In the genomic region with DNA sequence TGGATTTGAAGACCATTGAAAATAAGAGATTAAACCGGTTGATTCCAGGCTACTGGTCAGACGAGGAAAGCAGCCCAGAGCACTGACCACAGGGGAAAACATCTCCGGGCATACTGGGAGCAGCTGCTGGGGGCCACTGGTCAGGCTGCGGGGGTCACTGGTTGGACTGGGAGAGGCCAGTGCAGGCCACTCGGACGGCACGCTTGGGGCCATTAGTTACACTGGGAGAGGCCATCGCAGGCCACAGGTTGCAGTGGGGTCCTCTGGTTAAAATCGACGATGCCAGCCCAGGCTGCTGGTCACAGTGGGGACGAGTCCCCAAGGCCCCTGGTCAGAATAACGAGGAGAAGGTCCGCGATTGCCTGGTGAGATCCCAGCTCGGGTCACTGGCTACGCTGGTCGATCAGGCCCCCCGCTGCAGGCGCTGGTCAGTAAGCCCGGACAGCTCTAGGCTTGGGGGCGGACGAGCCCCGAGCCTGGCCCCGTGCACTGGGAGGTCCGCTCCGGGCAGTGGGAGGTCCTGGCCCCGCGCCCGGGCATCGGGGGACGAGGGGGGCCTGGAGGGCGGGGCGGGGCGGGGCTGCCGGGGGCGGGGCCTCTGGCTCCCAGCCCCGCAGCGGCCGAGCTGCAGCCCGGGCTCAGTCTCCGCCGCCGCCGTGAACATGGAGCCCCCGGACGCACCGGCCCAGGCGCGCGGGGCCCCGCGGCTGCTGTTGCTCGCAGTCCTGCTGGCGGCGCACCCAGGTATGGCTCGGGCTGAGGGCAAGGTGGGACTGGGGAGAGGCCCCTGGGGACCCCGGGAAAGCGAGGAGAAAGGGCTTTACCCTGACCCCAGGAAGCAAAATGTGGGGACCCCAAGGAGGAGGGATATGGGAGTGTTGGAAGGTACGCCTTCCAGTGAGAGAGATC, we compare ENCODE assay signal across 8 cellular contexts. TPM values are rescaled to one million over a fixed set of nuclear protein-coding genes. Genes with fewer than 3 reads are reported as not detected.
DNase-seq lines count a peak whose midpoint lies in the region; ATAC-seq, FAIRE-seq and TF ChIP-seq lines count a peak whose summit lies in the region.

A gene with protein sequence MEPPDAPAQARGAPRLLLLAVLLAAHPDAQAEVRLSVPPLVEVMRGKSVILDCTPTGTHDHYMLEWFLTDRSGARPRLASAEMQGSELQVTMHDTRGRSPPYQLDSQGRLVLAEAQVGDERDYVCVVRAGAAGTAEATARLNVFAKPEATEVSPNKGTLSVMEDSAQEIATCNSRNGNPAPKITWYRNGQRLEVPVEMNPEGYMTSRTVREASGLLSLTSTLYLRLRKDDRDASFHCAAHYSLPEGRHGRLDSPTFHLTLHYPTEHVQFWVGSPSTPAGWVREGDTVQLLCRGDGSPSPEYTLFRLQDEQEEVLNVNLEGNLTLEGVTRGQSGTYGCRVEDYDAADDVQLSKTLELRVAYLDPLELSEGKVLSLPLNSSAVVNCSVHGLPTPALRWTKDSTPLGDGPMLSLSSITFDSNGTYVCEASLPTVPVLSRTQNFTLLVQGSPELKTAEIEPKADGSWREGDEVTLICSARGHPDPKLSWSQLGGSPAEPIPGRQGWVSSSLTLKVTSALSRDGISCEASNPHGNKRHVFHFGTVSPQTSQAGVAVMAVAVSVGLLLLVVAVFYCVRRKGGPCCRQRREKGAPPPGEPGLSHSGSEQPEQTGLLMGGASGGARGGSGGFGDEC (plus strand): TSS at position 641 of the 909 bp plus-strand sequence. CDS start 22 bp downstream, at position 663.

- DNase-seq in D721Med (ENCODE audit: insufficient read length, low spot score), result peak; percentile 94
- peak; percentile 81 for DNase-seq in NCI-H226
- peak; percentile 38 for DNase-seq in cerebellar cortex (ENCODE audit: low spot score)
- peak; percentile 91 for DNase-seq in sciatic nerve (ENCODE audit: low spot score)
- DNase-seq in SIG-M5 (lab: John Stamatoyannopoulos, UW), result no peak
- DNase-seq in effector CD8-positive, alpha-beta T cell (lab: John Stamatoyannopoulos, UW), result no peak
- DNase-seq in occipital lobe (lab: John Stamatoyannopoulos, UW), result no peak

- peak within 1 kb of the TSS; percentile 80 for H3K4me3 ChIP-seq in iPS-20b (ENCODE audit: low read length)

- H3K9me3 ChIP-seq in iPS-20b (ENCODE audit: insufficient read depth, low read depth, low read length), result no peaks in the 10 kb centered on the region

- H3K27me3 ChIP-seq in iPS-20b (ENCODE audit: insufficient read depth, low read length), result peaks cover 36% of the 10 kb centered on the region

- FAIRE-seq in D721Med (lab: Jason Lieb, UNC), result no peak

- H3K9ac ChIP-seq in iPS-20b (ENCODE audit: low read depth, low read length), result peak within 1 kb of the TSS; percentile 85

- peaks cover 4% of the 10 kb centered on the region for H3K36me3 ChIP-seq in iPS-20b (ENCODE audit: insufficient read depth, low read depth, low read length)

- peaks cover 20% of the 10 kb centered on the region for H3K4me1 ChIP-seq in iPS-20b (ENCODE audit: insufficient read depth, low read length)

- intact Hi-C loops in sciatic nerve (cut with DNase I), result no loop called here

- TF ChIP-seq CTCF in D721Med (IDR thresholded peaks at IDR 0.05; ENCODE audit: insufficient read depth, missing control alignments), result no peak

- H3K27ac ChIP-seq in iPS-20b (ENCODE audit: low read length), result no peak within 1 kb of the TSS

- ATAC-seq in sciatic nerve, result peak; percentile 96

RNA-seq across cellular contexts. Expression of the gene that starts here (rescaled TPM):
- total RNA-seq in sciatic nerve (164 TPM), occipital lobe (2.3 TPM)

Comparison
In these comparisons a context has a peak if more than half of its experiments do, and no peak if none do; other contexts are left out.
1. RNA of the gene that starts here (total RNA-seq): 164 TPM in sciatic nerve (single experiment); 2.3 TPM in occipital lobe (single experiment); every median in the first group is over 10 times any median in the second.
2. DNase-seq: peak in D721Med (single experiment), NCI-H226 (single experiment), cerebellar cortex (single experiment) and sciatic nerve (single experiment); none in SIG-M5 (single experiment), effector CD8-positive, alpha-beta T cell (single experiment) and occipital lobe (single experiment).